In genomic region chr17:42180922-42181850, GRCh38 we compare ENCODE assay signal across 8 cellular contexts. TPM values are rescaled to one million over a fixed set of nuclear protein-coding genes. Genes with fewer than 3 reads are reported as not detected.
A peak's percentile ranks its signal among the peaks of the same experiment; 100 is the strongest.
DNase-seq lines count a peak whose midpoint lies in the region; ATAC-seq lines count a peak whose summit lies in the region.

Gene KCNH4 (minus strand): TSS chr17:42181142. CDS start chr17:42180945, 197 bp downstream.

- DNase-seq in EL: peak; percentile 71
- DNase-seq in NCI-H460 (ENCODE audit: extremely low read depth, low read depth): peak; percentile 29
- peak; percentile 91 for DNase-seq in activated CD4-positive, alpha-beta memory T cell treated with anti-CD3 and anti-CD28 coated beads, Interleukin-2, amount 10 ng/mL, durations not matched to agents 7 days and 5 days
- DNase-seq in effector CD4-positive, alpha-beta T cell: peak; percentile 75
- DNase-seq in lung microvascular endothelial cell (ENCODE audit: low read depth in 2 of 2): peak; percentile 89 to 90
- peak; percentile 76 to 91 (median 78) for DNase-seq in stimulated activated CD4-positive, alpha-beta T cell treated with anti-CD3 and anti-CD28 coated beads, TNF-alpha, amount 100 ng/mL, for 24 hours (ENCODE audit: low read depth in 3 of 3)

- no peaks in the 10 kb centered on the region for H3K36me3 Mint-ChIP-seq in activated CD4-positive, alpha-beta memory T cell treated with anti-CD3 and anti-CD28 coated beads, Interleukin-2, amount 10 ng/mL, durations not matched to agents 7 days and 5 days (ENCODE audit: low read depth)

- peaks cover 22% of the 10 kb centered on the region for H3K27me3 Mint-ChIP-seq in activated CD4-positive, alpha-beta memory T cell treated with anti-CD3 and anti-CD28 coated beads, Interleukin-2, amount 10 ng/mL, durations not matched to agents 7 days and 5 days

- no peak within 1 kb of the TSS for H3K27ac Mint-ChIP-seq in activated CD4-positive, alpha-beta memory T cell treated with anti-CD3 and anti-CD28 coated beads, Interleukin-2, amount 10 ng/mL, durations not matched to agents 7 days and 5 days

- peak; percentile 28 for ATAC-seq in HG03108 (IDR thresholded peaks at IDR 0.05; ENCODE audit: unreplicated experiment)
- ATAC-seq in GM21786 (IDR thresholded peaks at IDR 0.05; ENCODE audit: unreplicated experiment): no peak

- CTCF ChIA-PET in activated CD4-positive, alpha-beta memory T cell treated with anti-CD3 and anti-CD28 coated beads, Interleukin-2, amount 10 ng/mL, durations not matched to agents 7 days and 5 days (lab: Charles Lee): interaction anchor here (0.6 to 2.3 kb wide), 24 partner anchors 11 to 518 kb away, joined by 3 to 38 read pairs (median 3); partner anchors contain the start of genes DHX58, DNAJC7, GHDC and RAB5C

- H3K4me3 Mint-ChIP-seq in activated CD4-positive, alpha-beta memory T cell treated with anti-CD3 and anti-CD28 coated beads, Interleukin-2, amount 10 ng/mL, durations not matched to agents 7 days and 5 days: peak within 1 kb of the TSS; percentile 56

- POLR2A ChIA-PET in activated CD4-positive, alpha-beta memory T cell treated with anti-CD3 and anti-CD28 coated beads, Interleukin-2, amount 10 ng/mL, durations not matched to agents 7 days and 5 days (lab: Charles Lee): interaction anchor here (0.6 to 4.1 kb wide), 13 partner anchors 9 to 492 kb away, joined by 3 to 26 read pairs (median 4); partner anchors contain the start of genes CNP, DNAJC7, KAT2A and RAB5C

- peaks cover 63% of the 10 kb centered on the region for H3K4me1 Mint-ChIP-seq in activated CD4-positive, alpha-beta memory T cell treated with anti-CD3 and anti-CD28 coated beads, Interleukin-2, amount 10 ng/mL, durations not matched to agents 7 days and 5 days

- H3K9me3 Mint-ChIP-seq in activated CD4-positive, alpha-beta memory T cell treated with anti-CD3 and anti-CD28 coated beads, Interleukin-2, amount 10 ng/mL, durations not matched to agents 7 days and 5 days: no peaks in the 10 kb centered on the region

RNA-seq across cellular contexts. Expression of gene KCNH4, which starts in this region (rescaled TPM):
- total RNA-seq in NCI-H460 (2014; rRNA removed; shearing (Covaris generic)): 0.05 TPM in 1 of 2 replicates, not detected in the other
- polyA plus RNA-seq in NCI-H460 (2014; cell fraction: nucleus; rRNA removed): 0.19 and 0.23 TPM in 2 replicates
- under 1 TPM; 0.05 to 0.08 TPM for total RNA-seq in activated CD4-positive, alpha-beta memory T cell treated with anti-CD3 and anti-CD28 coated beads, Interleukin-2, amount 10 ng/mL, durations not matched to agents 7 days and 5 days
- under 0.01 TPM in 2 replicates for total RNA-seq in lung microvascular endothelial cell

Comparison
In these comparisons a context has a peak if more than half of its experiments do, and no peak if none do; other contexts are left out.
1. Peak in DNase-seq in NCI-H460; RNA of the gene not detected or under 1 TPM.
2. Peak in DNase-seq in activated CD4-positive, alpha-beta memory T cell treated with anti-CD3 and anti-CD28 coated beads, Interleukin-2, amount 10 ng/mL, durations not matched to agents 7 days and 5 days; RNA of the gene not detected or under 1 TPM.
3. Peak in DNase-seq in lung microvascular endothelial cell; RNA of the gene not detected or under 1 TPM.
4. DNase-seq: peak in every context shown above with its lines; median percentile 91 in activated CD4-positive, alpha-beta memory T cell treated with anti-CD3 and anti-CD28 coated beads, Interleukin-2, amount 10 ng/mL, durations not matched to agents 7 days and 5 days; 90 in lung microvascular endothelial cell; 78 in stimulated activated CD4-positive, alpha-beta T cell treated with anti-CD3 and anti-CD28 coated beads, TNF-alpha, amount 100 ng/mL, for 24 hours; 75 in effector CD4-positive, alpha-beta T cell; 71 in EL; 29 in NCI-H460.